15 cellular contexts compared by ENCODE assay signal in genomic region chr3:178735032-178735674, GRCh38.
"Had no signal": no experiment of that assay in that cellular context is flagged by ENCODE, and none has a peak within 500 bp of the region (broad histone marks: within the 10 kb centered on the region; RNA-seq: fewer than 3 reads in every experiment).

No MANE protein-coding gene starts in this region.

- H3K4me1 ChIP-seq: parathyroid adenoma had no signal

- H3K36me3 ChIP-seq: cardiac muscle cell had no signal

- H3K27ac ChIP-seq: cardiac muscle cell, parathyroid adenoma, VCaP had no signal

- H3K79me2 ChIP-seq: parathyroid adenoma had no signal

- H3K27me3 ChIP-seq: cardiac muscle cell had no signal

- H3K4me3 ChIP-seq: cardiac muscle cell had no signal

- H3K4me2 ChIP-seq: SK-N-SH had no signal

- DNase-seq: activated CD4-positive, CD25-positive, alpha-beta regulatory T cell treated with anti-CD3 and anti-CD28 coated beads, Interleukin-2, amount 50 U/mL, for 72 hours; activated naive CD4-positive, alpha-beta T cell treated with anti-CD3 and anti-CD28 coated beads, Interleukin-2, amount 10 ng/mL, durations not matched to agents 7 days and 5 days; activated T-cell treated with anti-CD3 and anti-CD28 coated beads, Interleukin-2, amount 50 U/mL, for 48 hours; amygdala; effector CD4-positive, alpha-beta T cell; foreskin fibroblast; kidney glomerular epithelial cell; nephron progenitor cell; SK-N-SH; stimulated activated CD4-positive, alpha-beta T cell treated with anti-CD3 and anti-CD28 coated beads, Interleukin-4, amount 100 ng/mL, for 1 hour; stimulated activated naive CD4-positive, alpha-beta T cell treated with Interleukin-2 at 50 U/mL for 16 hours; T-helper 2 cell had no signal

- H2AFZ ChIP-seq: parathyroid adenoma had no signal

- H3K9ac ChIP-seq: parathyroid adenoma, SK-N-SH had no signal

- H3K9me3 ChIP-seq: SK-N-SH had no signal
